2 cellular contexts compared by ENCODE assay signal in genomic region chr11:2708757-2709281, GRCh38.
TF ChIP-seq lines count a peak whose summit lies in the region.

No MANE protein-coding gene starts in this region.

TF ChIP-seq in IMR-90, 13 proteins besides CTCF, POLR2A, EP300 and RAD21:
- 0 out of 2 replicates have a peak, but pooled peaks have one; percentile 11 for TF ChIP-seq BHLHE40 (IDR thresholded peaks at IDR 0.05; ENCODE audit: low read depth, low read length)
- TF ChIP-seq, protein P1, sequence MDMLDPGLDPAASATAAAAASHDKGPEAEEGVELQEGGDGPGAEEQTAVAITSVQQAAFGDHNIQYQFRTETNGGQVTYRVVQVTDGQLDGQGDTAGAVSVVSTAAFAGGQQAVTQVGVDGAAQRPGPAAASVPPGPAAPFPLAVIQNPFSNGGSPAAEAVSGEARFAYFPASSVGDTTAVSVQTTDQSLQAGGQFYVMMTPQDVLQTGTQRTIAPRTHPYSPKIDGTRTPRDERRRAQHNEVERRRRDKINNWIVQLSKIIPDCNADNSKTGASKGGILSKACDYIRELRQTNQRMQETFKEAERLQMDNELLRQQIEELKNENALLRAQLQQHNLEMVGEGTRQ (IDR thresholded peaks at IDR 0.05; ENCODE audit: low read depth, low read length), result no peak
- 0 out of 2 replicates have a peak, but pooled peaks have one; percentile 22 for TF ChIP-seq MAZ (IDR thresholded peaks at IDR 0.05; ENCODE audit: borderline replicate concordance, low read depth, low read length)

TF ChIP-seq in HepG2, 621 proteins besides CTCF, POLR2A, EP300 and RAD21:
- TF ChIP-seq, protein P2, sequence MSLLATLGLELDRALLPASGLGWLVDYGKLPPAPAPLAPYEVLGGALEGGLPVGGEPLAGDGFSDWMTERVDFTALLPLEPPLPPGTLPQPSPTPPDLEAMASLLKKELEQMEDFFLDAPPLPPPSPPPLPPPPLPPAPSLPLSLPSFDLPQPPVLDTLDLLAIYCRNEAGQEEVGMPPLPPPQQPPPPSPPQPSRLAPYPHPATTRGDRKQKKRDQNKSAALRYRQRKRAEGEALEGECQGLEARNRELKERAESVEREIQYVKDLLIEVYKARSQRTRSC (CRISPR knock-in tag; IDR thresholded peaks at IDR 0.05; ENCODE audit: low read depth), result no peak
- TF ChIP-seq DNMT1 (CRISPR knock-in tag; IDR thresholded peaks at IDR 0.05), result no peak
TF ChIP-seq in HepG2: peak in this region for 0.
